ENCODE assay signal across 1 cellular context in the genomic region with DNA sequence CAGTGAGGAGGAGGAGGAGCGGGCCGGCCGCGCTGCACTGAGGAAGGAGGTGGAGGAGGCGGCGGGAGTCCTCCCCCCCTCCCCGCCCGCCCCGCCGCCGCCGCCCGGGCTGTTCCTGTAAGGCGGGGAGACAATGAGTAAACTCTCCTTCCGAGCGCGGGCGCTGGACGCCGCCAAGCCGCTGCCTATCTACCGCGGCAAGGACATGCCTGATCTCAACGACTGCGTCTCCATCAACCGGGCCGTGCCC.
TF ChIP-seq lines count a peak whose summit lies in the region.

No MANE protein-coding gene starts in this region.

TF ChIP-seq in K562, 482 proteins besides CTCF, POLR2A, EP300 and RAD21 (continued from another document and continues in another):
- TF ChIP-seq, protein P1, sequence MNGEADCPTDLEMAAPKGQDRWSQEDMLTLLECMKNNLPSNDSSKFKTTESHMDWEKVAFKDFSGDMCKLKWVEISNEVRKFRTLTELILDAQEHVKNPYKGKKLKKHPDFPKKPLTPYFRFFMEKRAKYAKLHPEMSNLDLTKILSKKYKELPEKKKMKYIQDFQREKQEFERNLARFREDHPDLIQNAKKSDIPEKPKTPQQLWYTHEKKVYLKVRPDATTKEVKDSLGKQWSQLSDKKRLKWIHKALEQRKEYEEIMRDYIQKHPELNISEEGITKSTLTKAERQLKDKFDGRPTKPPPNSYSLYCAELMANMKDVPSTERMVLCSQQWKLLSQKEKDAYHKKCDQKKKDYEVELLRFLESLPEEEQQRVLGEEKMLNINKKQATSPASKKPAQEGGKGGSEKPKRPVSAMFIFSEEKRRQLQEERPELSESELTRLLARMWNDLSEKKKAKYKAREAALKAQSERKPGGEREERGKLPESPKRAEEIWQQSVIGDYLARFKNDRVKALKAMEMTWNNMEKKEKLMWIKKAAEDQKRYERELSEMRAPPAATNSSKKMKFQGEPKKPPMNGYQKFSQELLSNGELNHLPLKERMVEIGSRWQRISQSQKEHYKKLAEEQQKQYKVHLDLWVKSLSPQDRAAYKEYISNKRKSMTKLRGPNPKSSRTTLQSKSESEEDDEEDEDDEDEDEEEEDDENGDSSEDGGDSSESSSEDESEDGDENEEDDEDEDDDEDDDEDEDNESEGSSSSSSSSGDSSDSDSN (IDR thresholded peaks at IDR 0.05; ENCODE audit: borderline replicate concordance in 1 of 2, low read depth in 2 of 2, low read length in 2 of 2) = peak in 1 of 2 experiments; percentile 57; a peak in 1 of 4 replicates
- TF ChIP-seq RBM25 (IDR thresholded peaks at IDR 0.05; ENCODE audit: low read depth, low read length, severe bottlenecking) (no peak), ZBTB17 (CRISPR knock-in tag; IDR thresholded peaks at IDR 0.05) (no peak), POLR2B (IDR thresholded peaks at IDR 0.05; ENCODE audit: low read depth, partially characterized antibody) (no peak), RB1 (IDR thresholded peaks at IDR 0.05; ENCODE audit: low read depth) (no peak), HNRNPK (IDR thresholded peaks at IDR 0.05; ENCODE audit: low read depth, low read length, poor library complexity, severe bottlenecking) (no peak), CBX5 (IDR thresholded peaks at IDR 0.05; ENCODE audit: borderline replicate concordance, low read depth) (no peak), PML (IDR thresholded peaks at IDR 0.05; ENCODE audit: low read length) (no peak), NR2C2 (CRISPR knock-in tag; IDR thresholded peaks at IDR 0.05) (no peak), NR2C2 (tag; IDR thresholded peaks at IDR 0.05) (peak; percentile 51; the same call in 1 of the 2 replicates), ZNF511 (CRISPR knock-in tag; IDR thresholded peaks at IDR 0.05) (no peak), CREB3 (tag; conservative IDR thresholded peaks at IDR 0.05; ENCODE audit: low read depth) (no peak), ZNF77 (CRISPR knock-in tag; IDR thresholded peaks at IDR 0.05) (no peak), MTF1 (CRISPR knock-in tag; IDR thresholded peaks at IDR 0.05; ENCODE audit: borderline replicate concordance) (no peak), ZNF143 (CRISPR knock-in tag; IDR thresholded peaks at IDR 0.05) (no peak), GATAD2B (IDR thresholded peaks at IDR 0.05; ENCODE audit: borderline replicate concordance) (no peak), SRSF9 (IDR thresholded peaks at IDR 0.05; ENCODE audit: borderline replicate concordance, low read depth, low read length) (no peak), KDM1A (IDR thresholded peaks at IDR 0.05) (no peak), ZNF436 (CRISPR knock-in tag; IDR thresholded peaks at IDR 0.05) (0 out of 2 replicates have a peak, but pooled peaks have one; percentile 9), POLR2AphosphoS5 (IDR thresholded peaks at IDR 0.05; ENCODE audit: control insufficient read depth, insufficient read depth, low read depth, low read length) (peak; percentile 52; the same call in 1 of the 2 replicates), CSDE1 (IDR thresholded peaks at IDR 0.05) (no peak), ATF7 (IDR thresholded peaks at IDR 0.05) (no peak), ERF (CRISPR knock-in tag; IDR thresholded peaks at IDR 0.05) (0 out of 2 replicates have a peak, but pooled peaks have one; percentile 70), ZNF785 (CRISPR knock-in tag; IDR thresholded peaks at IDR 0.05) (no peak), RBM22 (IDR thresholded peaks at IDR 0.05; ENCODE audit: low read depth, low read length, poor library complexity, severe bottlenecking) (peak; percentile 10), ZNF140 (CRISPR knock-in tag; IDR thresholded peaks at IDR 0.05) (no peak), ZNF639 (CRISPR knock-in tag; conservative IDR thresholded peaks at IDR 0.05 in 1 of 2, IDR thresholded peaks at IDR 0.05 in 1 of 2) (peak in 1 of 2 experiments; percentile 96; a peak in 2 of 4 replicates), STAT5A (IDR thresholded peaks at IDR 0.05; ENCODE audit: borderline replicate concordance, low read length) (no peak), SMAD3 (CRISPR knock-in tag; conservative IDR thresholded peaks at IDR 0.05) (peak; percentile 68; the same call in 1 of the 2 replicates), NKRF (IDR thresholded peaks at IDR 0.05; ENCODE audit: borderline replicate concordance) (peak; percentile 25; the same call in 1 of the 2 replicates), PYGO2 (tag; IDR thresholded peaks at IDR 0.05) (no peak), TGIF2 (CRISPR knock-in tag; IDR thresholded peaks at IDR 0.05) (no peak), SETDB1 (IDR thresholded peaks at IDR 0.05; ENCODE audit: low read length) (no peak), HMGXB4 (CRISPR knock-in tag; IDR thresholded peaks at IDR 0.05) (no peak)
- TF ChIP-seq, protein P2, sequence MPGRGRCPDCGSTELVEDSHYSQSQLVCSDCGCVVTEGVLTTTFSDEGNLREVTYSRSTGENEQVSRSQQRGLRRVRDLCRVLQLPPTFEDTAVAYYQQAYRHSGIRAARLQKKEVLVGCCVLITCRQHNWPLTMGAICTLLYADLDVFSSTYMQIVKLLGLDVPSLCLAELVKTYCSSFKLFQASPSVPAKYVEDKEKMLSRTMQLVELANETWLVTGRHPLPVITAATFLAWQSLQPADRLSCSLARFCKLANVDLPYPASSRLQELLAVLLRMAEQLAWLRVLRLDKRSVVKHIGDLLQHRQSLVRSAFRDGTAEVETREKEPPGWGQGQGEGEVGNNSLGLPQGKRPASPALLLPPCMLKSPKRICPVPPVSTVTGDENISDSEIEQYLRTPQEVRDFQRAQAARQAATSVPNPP (IDR thresholded peaks at IDR 0.05; ENCODE audit: borderline replicate concordance, insufficient read depth, insufficient read length) = no peak
- TF ChIP-seq, protein P3, sequence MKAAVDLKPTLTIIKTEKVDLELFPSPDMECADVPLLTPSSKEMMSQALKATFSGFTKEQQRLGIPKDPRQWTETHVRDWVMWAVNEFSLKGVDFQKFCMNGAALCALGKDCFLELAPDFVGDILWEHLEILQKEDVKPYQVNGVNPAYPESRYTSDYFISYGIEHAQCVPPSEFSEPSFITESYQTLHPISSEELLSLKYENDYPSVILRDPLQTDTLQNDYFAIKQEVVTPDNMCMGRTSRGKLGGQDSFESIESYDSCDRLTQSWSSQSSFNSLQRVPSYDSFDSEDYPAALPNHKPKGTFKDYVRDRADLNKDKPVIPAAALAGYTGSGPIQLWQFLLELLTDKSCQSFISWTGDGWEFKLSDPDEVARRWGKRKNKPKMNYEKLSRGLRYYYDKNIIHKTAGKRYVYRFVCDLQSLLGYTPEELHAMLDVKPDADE (conservative IDR thresholded peaks at IDR 0.05; ENCODE audit: control insufficient read depth, low read depth, low read length) = no peak
- TF ChIP-seq, protein P4, sequence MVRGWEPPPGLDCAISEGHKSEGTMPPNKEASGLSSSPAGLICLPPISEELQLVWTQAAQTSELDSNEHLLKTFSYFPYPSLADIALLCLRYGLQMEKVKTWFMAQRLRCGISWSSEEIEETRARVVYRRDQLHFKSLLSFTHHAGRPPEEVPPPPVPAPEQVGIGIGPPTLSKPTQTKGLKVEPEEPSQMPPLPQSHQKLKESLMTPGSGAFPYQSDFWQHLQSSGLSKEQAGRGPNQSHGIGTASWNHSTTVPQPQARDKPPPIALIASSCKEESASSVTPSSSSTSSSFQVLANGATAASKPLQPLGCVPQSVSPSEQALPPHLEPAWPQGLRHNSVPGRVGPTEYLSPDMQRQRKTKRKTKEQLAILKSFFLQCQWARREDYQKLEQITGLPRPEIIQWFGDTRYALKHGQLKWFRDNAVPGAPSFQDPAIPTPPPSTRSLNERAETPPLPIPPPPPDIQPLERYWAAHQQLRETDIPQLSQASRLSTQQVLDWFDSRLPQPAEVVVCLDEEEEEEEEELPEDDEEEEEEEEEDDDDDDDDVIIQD (CRISPR knock-in tag; IDR thresholded peaks at IDR 0.05) = no peak
- TF ChIP-seq, protein P5, sequence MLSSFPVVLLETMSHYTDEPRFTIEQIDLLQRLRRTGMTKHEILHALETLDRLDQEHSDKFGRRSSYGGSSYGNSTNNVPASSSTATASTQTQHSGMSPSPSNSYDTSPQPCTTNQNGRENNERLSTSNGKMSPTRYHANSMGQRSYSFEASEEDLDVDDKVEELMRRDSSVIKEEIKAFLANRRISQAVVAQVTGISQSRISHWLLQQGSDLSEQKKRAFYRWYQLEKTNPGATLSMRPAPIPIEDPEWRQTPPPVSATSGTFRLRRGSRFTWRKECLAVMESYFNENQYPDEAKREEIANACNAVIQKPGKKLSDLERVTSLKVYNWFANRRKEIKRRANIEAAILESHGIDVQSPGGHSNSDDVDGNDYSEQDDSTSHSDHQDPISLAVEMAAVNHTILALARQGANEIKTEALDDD (IDR thresholded peaks at IDR 0.05) = no peak
- TF ChIP-seq, protein P6, sequence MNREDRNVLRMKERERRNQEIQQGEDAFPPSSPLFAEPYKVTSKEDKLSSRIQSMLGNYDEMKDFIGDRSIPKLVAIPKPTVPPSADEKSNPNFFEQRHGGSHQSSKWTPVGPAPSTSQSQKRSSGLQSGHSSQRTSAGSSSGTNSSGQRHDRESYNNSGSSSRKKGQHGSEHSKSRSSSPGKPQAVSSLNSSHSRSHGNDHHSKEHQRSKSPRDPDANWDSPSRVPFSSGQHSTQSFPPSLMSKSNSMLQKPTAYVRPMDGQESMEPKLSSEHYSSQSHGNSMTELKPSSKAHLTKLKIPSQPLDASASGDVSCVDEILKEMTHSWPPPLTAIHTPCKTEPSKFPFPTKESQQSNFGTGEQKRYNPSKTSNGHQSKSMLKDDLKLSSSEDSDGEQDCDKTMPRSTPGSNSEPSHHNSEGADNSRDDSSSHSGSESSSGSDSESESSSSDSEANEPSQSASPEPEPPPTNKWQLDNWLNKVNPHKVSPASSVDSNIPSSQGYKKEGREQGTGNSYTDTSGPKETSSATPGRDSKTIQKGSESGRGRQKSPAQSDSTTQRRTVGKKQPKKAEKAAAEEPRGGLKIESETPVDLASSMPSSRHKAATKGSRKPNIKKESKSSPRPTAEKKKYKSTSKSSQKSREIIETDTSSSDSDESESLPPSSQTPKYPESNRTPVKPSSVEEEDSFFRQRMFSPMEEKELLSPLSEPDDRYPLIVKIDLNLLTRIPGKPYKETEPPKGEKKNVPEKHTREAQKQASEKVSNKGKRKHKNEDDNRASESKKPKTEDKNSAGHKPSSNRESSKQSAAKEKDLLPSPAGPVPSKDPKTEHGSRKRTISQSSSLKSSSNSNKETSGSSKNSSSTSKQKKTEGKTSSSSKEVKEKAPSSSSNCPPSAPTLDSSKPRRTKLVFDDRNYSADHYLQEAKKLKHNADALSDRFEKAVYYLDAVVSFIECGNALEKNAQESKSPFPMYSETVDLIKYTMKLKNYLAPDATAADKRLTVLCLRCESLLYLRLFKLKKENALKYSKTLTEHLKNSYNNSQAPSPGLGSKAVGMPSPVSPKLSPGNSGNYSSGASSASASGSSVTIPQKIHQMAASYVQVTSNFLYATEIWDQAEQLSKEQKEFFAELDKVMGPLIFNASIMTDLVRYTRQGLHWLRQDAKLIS (CRISPR knock-in tag; IDR thresholded peaks at IDR 0.05) = no peak
